ENCODE assay signal across 12 cellular contexts in the genomic region with DNA sequence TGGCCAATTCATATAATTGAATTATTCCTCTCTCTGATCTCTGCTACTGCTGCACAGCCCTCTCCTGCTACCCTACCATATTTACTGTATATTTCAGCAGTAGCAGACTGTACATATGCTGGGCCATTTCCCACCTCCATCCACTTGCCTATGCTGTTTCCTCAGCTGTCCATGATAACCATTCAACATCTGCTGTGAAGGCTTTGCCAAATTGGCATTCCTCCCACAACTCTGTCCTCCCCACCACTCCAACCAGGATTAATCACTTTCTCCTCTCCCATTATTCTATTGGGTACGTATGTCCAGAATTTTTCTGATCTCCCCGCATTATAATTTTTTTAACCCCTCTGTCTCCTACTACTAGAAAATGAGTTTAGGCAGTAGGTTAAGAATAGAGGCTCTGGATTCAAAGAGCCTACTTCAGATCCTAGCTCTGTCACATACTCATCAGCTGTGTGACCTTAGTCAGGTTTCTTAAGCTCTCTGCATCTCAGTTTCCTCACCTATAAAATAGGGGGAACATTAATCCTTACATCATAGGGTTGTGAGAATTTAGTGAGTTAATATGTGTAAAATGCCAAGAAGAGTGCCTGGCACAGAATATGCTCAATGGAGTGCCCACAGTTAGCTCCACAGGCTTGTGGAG.
DNase-seq lines count a peak whose midpoint lies in the region; ATAC-seq and TF ChIP-seq lines count a peak whose summit lies in the region.
"Had no signal": no experiment of that assay in that cellular context is flagged by ENCODE, and none has a peak within 500 bp of the region (broad histone marks: within the 10 kb centered on the region; RNA-seq: fewer than 3 reads in every experiment).

No MANE protein-coding gene starts in this region.

- peaks cover 6% of the 10 kb centered on the region; the same call in 1 of the 2 replicates for H3K36me3 ChIP-seq in SJCRH30
- H3K36me3 ChIP-seq in heart left ventricle = peaks cover 0 to 4% (median 0%) of the 10 kb centered on the region in 9 donors
- H3K36me3 ChIP-seq in effector memory CD4-positive, alpha-beta T cell (ENCODE audit: control insufficient read depth, insufficient read depth, low read length) = no peaks in the 10 kb centered on the region

- H3K27me3 ChIP-seq in SJCRH30 = no peaks in the 10 kb centered on the region
- no peaks in the 10 kb centered on the region for H3K27me3 ChIP-seq in heart left ventricle
- H3K27me3 ChIP-seq in effector memory CD4-positive, alpha-beta T cell (replicated peaks; ENCODE audit: control insufficient read depth, insufficient read depth, low read length, poor library complexity, severe bottlenecking) = no peaks in the 10 kb centered on the region

- intact Hi-C loops in heart left ventricle (cut with DNase I) = loop anchor here in 2 of 10 donors (10.0 kb wide), 1 partner anchor 254 kb away; a partner anchor contains a TSS

- no peak for TF ChIP-seq POLR2A in heart left ventricle (IDR thresholded peaks at IDR 0.05)

- TF ChIP-seq CTCF in heart left ventricle (IDR thresholded peaks at IDR 0.05) = no peak

- H3K27ac ChIP-seq in SJCRH30 (peak overlapping the region; percentile 89), heart left ventricle (peak overlapping the region in 4 of 12 donors; percentile 25 to 63 (median 48))
- H3K27ac ChIP-seq in effector memory CD4-positive, alpha-beta T cell (ENCODE audit: insufficient read depth, low read length, poor library complexity, severe bottlenecking) = no peak overlapping the region
- H3K27ac ChIP-seq: 22Rv1 had no signal

- H3K9me3 ChIP-seq in SJCRH30 (replicated peaks) (no peaks in the 10 kb centered on the region), heart left ventricle (no peaks in the 10 kb centered on the region)
- no peaks in the 10 kb centered on the region for H3K9me3 ChIP-seq in effector memory CD4-positive, alpha-beta T cell (ENCODE audit: control insufficient read depth, low read length)

- 55 to 67% (median 58%) methylated on average over 2 of the region's 2 CpGs for WGBS in heart left ventricle, 4 donors

- peak; percentile 28 for DNase-seq in NCI-H1105 treated with DMSO at 0.1 percent for 48 hours (lab: John Stamatoyannopoulos, UW)
- no peak for DNase-seq in NCI-H1105 (lab: John Stamatoyannopoulos, UW)
- DNase-seq in SJCRH30 = peak; percentile 73 to 80
- peak in 4 of 5 donors; percentile 40 to 60 (median 50) for DNase-seq in heart left ventricle
- peak; percentile 42 for DNase-seq in superior temporal gyrus (ENCODE audit: extremely low spot score)
- DNase-seq in effector memory CD4-positive, alpha-beta T cell = no peak
- DNase-seq in MV-4-11 (lab: John Stamatoyannopoulos, UW) = no peak
- DNase-seq: activated CD8-positive, alpha-beta memory T cell treated with anti-CD3 and anti-CD28 coated beads, Interleukin-2, amount 50 U/mL, for 48 hours; NCI-H2107; T-helper 2 cell had no signal

- peaks cover 50% of the 10 kb centered on the region for H3K4me1 ChIP-seq in SJCRH30
- H3K4me1 ChIP-seq in heart left ventricle = peaks cover 0 to 22% (median 9%) of the 10 kb centered on the region in 12 donors
- H3K4me1 ChIP-seq in effector memory CD4-positive, alpha-beta T cell (ENCODE audit: control insufficient read depth, insufficient read depth, low read length, poor library complexity, severe bottlenecking) = no peaks in the 10 kb centered on the region

- H3K4me3 ChIP-seq in SJCRH30 (no peak overlapping the region), heart left ventricle (no peak overlapping the region)
- H3K4me3 ChIP-seq in effector memory CD4-positive, alpha-beta T cell (ENCODE audit: insufficient read depth, low read depth, low read length, poor library complexity, severe bottlenecking) = no peak overlapping the region

- ATAC-seq in heart left ventricle (peak; percentile 38 to 88 (median 74)), GM21367 (IDR thresholded peaks at IDR 0.05; ENCODE audit: unreplicated experiment) (no peak)

Comparison
In these comparisons a context has a peak if more than half of its experiments do, and no peak if none do; other contexts are left out.
1. DNase-seq: peak in NCI-H1105 treated with DMSO at 0.1 percent for 48 hours (single experiment), SJCRH30 (2 of 2), heart left ventricle (4 of 5) and superior temporal gyrus (single experiment); none in NCI-H1105 (single experiment), effector memory CD4-positive, alpha-beta T cell (0 of 3) and MV-4-11 (single experiment).